25 cellular contexts compared by ENCODE assay signal in the genomic region with DNA sequence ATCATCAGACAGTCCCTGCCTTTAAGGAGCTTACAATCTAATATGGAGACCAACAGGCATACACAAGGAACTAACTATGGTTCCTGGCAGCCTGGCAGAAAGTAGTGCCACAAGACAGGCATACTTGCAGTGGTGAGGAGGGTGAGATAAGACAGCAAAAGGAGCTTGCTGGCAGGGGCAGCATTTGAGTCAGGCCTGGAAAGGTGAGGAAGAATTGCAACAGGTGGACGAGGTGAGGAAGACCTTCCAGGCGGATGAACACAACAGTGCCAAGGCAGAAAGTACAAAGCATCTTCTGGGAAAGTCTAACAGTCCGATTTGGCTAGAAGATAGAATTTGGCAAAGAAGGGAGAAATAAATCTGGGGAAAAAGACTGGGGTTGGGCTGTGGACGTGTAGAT.
"Had no signal": no experiment of that assay in that cellular context is flagged by ENCODE, and none has a peak within 500 bp of the region (broad histone marks: within the 10 kb centered on the region; RNA-seq: fewer than 3 reads in every experiment).

No MANE protein-coding gene starts in this region.

- H3K27me3 ChIP-seq: esophagus muscularis mucosa, foreskin keratinocyte had no signal

- H3K9me3 ChIP-seq: esophagus muscularis mucosa, psoas muscle, thoracic aorta had no signal

- DNase-seq: activated CD4-positive, alpha-beta memory T cell treated with anti-CD3 and anti-CD28 coated beads, Interleukin-2, amount 10 ng/mL, durations not matched to agents 7 days and 5 days; activated CD4-positive, alpha-beta T cell treated with anti-CD3 and anti-CD28 coated beads, Interleukin-2, amount 10 ng/mL, durations not matched to agents 7 days and 5 days; activated CD4-positive, CD25-positive, alpha-beta regulatory T cell treated with anti-CD3 and anti-CD28 coated beads, Interleukin-2, amount 50 U/mL, for 72 hours; activated CD8-positive, alpha-beta memory T cell treated with anti-CD3 and anti-CD28 coated beads, Interleukin-2, amount 50 U/mL, for 48 hours; activated gamma-delta T cell; activated naive CD4-positive, alpha-beta T cell treated with anti-CD3 and anti-CD28 coated beads, Interleukin-2, amount 10 ng/mL, durations not matched to agents 7 days and 5 days; activated naive CD8-positive, alpha-beta T cell treated with anti-CD3 and anti-CD28 coated beads, Interleukin-2, amount 10 ng/mL, durations not matched to agents 7 days and 5 days; activated T-cell treated with anti-CD3 and anti-CD28 coated beads, Interleukin-2, amount 50 U/mL, for 24 hours; amniotic stem cell; dermis blood vessel endothelial cell; effector CD4-positive, alpha-beta T cell; foreskin keratinocyte; midbrain; naive thymus-derived CD4-positive, alpha-beta T cell; nucleus accumbens; psoas muscle; stimulated activated CD4-positive, alpha-beta T cell treated with anti-CD3 and anti-CD28 coated beads, Interleukin-2, amount 100 ng/mL, for 48 hours; stimulated activated naive CD8-positive, alpha-beta T cell treated with anti-CD3 and anti-CD28 coated beads, Interleukin-15, Interleukin-2, amounts not matched to agents 100 U/mL and 50 U/mL, for 24 hours; T-helper 2 cell had no signal

- FAIRE-seq: astrocyte, colon, islet of Langerhans had no signal

- ATAC-seq: foreskin keratinocyte; naive thymus-derived CD4-positive, alpha-beta T cell; psoas muscle; stimulated activated naive CD8-positive, alpha-beta T cell treated with anti-CD3 and anti-CD28 coated beads, Interleukin-15, Interleukin-2, amounts not matched to agents 100 U/mL and 50 U/mL, for 24 hours had no signal

- H3K27ac ChIP-seq: foreskin keratinocyte had no signal

- H3K4me3 ChIP-seq: esophagus muscularis mucosa, psoas muscle, thoracic aorta had no signal

- H3K9ac ChIP-seq: parathyroid adenoma had no signal
